Comparison of ENCODE assay signal across 10 cellular contexts in the genomic region with DNA sequence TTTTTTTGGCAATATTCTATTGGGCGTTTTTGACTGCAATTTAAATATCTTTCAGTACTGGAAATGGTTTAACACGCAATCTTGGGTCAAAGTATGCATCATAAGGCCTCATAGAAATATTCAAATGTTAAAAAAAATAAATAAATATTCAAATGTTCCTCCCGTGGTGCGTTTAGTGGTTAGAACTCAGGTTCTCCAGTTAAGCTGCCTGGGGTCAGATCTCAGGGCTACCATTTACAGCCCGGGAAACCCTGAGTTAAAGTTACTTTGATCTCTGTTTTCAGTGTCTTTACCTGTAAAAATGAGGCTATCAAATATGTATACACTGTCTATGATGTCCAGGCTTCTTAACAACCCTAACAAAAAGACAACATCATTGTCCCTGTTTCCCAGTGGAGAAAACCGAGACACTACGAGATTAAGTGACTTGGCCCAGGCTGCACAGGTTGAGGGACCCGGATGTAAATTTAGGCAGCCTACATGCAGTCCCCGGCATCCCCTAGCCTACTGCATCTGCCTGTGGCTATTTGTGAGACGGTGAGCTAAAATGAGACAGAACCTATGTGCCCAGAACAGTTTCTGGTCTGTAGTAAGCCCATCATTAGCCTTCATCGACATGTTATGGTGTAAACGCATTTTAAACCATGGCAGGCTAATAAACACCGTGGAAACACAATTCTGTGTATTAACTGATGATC. TPM values are rescaled to one million over a fixed set of nuclear protein-coding genes. Genes with fewer than 3 reads are reported as not detected.
DNase-seq lines count a peak whose midpoint lies in the region; ATAC-seq and TF ChIP-seq lines count a peak whose summit lies in the region.
"Had no signal": no experiment of that assay in that cellular context is flagged by ENCODE, and none has a peak within 500 bp of the region (broad histone marks: within the 10 kb centered on the region; RNA-seq: fewer than 3 reads in every experiment).

No MANE protein-coding gene starts in this region.

- 75% methylated on average over 13 of the region's 13 CpGs for WGBS in hepatocyte (ENCODE audit: low lambda C conversion rate, missing lambda C conversion rate)

- no peaks in the 10 kb centered on the region for H3K9me3 Mint-ChIP-seq in activated T-cell treated with anti-CD3 and anti-CD28 coated beads, Interleukin-2, amount 50 U/mL, for 24 hours
- H3K9me3 Mint-ChIP-seq in activated T-helper 17 cell treated with anti-CD3 and anti-CD28 coated beads, Interleukin-2, amount 50 U/mL, for 72 hours: no peaks in the 10 kb centered on the region

- ATAC-seq in activated T-helper 17 cell treated with anti-CD3 and anti-CD28 coated beads, Interleukin-2, amount 50 U/mL, for 72 hours (replicated peaks): no peak
- ATAC-seq in thoracic aorta (ENCODE audit: insufficient number of reproducible peaks, low FRiP score, low read depth) (no peak), GM19351 (IDR thresholded peaks at IDR 0.05; ENCODE audit: unreplicated experiment) (no peak)

- TF ChIP-seq CTCF in hepatocyte (IDR thresholded peaks at IDR 0.05; ENCODE audit: poor library complexity) (no peak), thoracic aorta (IDR thresholded peaks at IDR 0.05) (no peak)

- H3K27ac ChIP-seq in hepatocyte: peak overlapping the region; percentile 24
- no peak overlapping the region for H3K27ac ChIP-seq in thoracic aorta
- H3K27ac ChIP-seq: BLaER1 treated with 17β-estradiol and CSF1 and Interleukin-3, amounts not matched to agents 10 nM and 100 nM had no signal

- peak overlapping the region; percentile 95 for H3K4me2 ChIP-seq in hepatocyte
- H3K4me2 ChIP-seq: BLaER1 treated with 17β-estradiol and CSF1 and Interleukin-3, amounts not matched to agents 10 nM and 100 nM had no signal

- H3K4me3 ChIP-seq in hepatocyte (no peak overlapping the region), thoracic aorta (peak overlapping the region; percentile 99)
- H3K4me3 ChIP-seq: BLaER1 treated with 17β-estradiol and CSF1 and Interleukin-3, amounts not matched to agents 10 nM and 100 nM had no signal

- peak overlapping the region; percentile 32 for H3K4me3 Mint-ChIP-seq in activated T-cell treated with anti-CD3 and anti-CD28 coated beads, Interleukin-2, amount 50 U/mL, for 24 hours
- peak overlapping the region; percentile 31 for H3K4me3 Mint-ChIP-seq in activated T-helper 17 cell treated with anti-CD3 and anti-CD28 coated beads, Interleukin-2, amount 50 U/mL, for 72 hours

- H3K79me2 ChIP-seq in hepatocyte: peaks cover 20% of the 10 kb centered on the region

- DNase-seq in activated T-cell treated with anti-CD3 and anti-CD28 coated beads, Interleukin-2, amount 50 U/mL, for 24 hours: no peak
- DNase-seq in activated T-cell treated with anti-CD3 and anti-CD28 coated beads, Interleukin-2, amount 50 U/mL, for 48 hours: no peak
- DNase-seq in hepatocyte (ENCODE audit: low spot score) (no peak), thoracic aorta (ENCODE audit: low spot score) (no peak), GM19238 (ENCODE audit: insufficient read length, low spot score) (no peak), NCI-H748 treated with DMSO at 0.1 percent for 48 hours (lab: John Stamatoyannopoulos, UW) (no peak)
- DNase-seq: pancreas had no signal

- H4K20me1 ChIP-seq in hepatocyte (ENCODE audit: insufficient read depth, poor library complexity, severe bottlenecking): no peaks in the 10 kb centered on the region
- H4K20me1 ChIP-seq: BLaER1 treated with 17β-estradiol and CSF1 and Interleukin-3, amounts not matched to agents 10 nM and 100 nM had no signal

- no peak overlapping the region for H2AFZ ChIP-seq in hepatocyte

- H3K9me2 ChIP-seq in hepatocyte (replicated peaks; ENCODE audit: insufficient read depth): no peaks in the 10 kb centered on the region

- H3K4me1 Mint-ChIP-seq in activated T-cell treated with anti-CD3 and anti-CD28 coated beads, Interleukin-2, amount 50 U/mL, for 24 hours (ENCODE audit: low read depth): peaks cover 19% of the 10 kb centered on the region
- peaks cover 4% of the 10 kb centered on the region for H3K4me1 Mint-ChIP-seq in activated T-helper 17 cell treated with anti-CD3 and anti-CD28 coated beads, Interleukin-2, amount 50 U/mL, for 72 hours

- H3K27ac Mint-ChIP-seq in activated T-cell treated with anti-CD3 and anti-CD28 coated beads, Interleukin-2, amount 50 U/mL, for 24 hours: no peak overlapping the region
- no peak overlapping the region for H3K27ac Mint-ChIP-seq in activated T-helper 17 cell treated with anti-CD3 and anti-CD28 coated beads, Interleukin-2, amount 50 U/mL, for 72 hours

- H3K27me3 ChIP-seq in hepatocyte (no peaks in the 10 kb centered on the region), thoracic aorta (replicated peaks; ENCODE audit: insufficient read depth) (no peaks in the 10 kb centered on the region)

- H3K36me3 Mint-ChIP-seq in activated T-cell treated with anti-CD3 and anti-CD28 coated beads, Interleukin-2, amount 50 U/mL, for 24 hours (ENCODE audit: low read depth): no peaks in the 10 kb centered on the region
- H3K36me3 Mint-ChIP-seq in activated T-helper 17 cell treated with anti-CD3 and anti-CD28 coated beads, Interleukin-2, amount 50 U/mL, for 72 hours (ENCODE audit: low read depth): no peaks in the 10 kb centered on the region

- H3K27me3 Mint-ChIP-seq in activated T-cell treated with anti-CD3 and anti-CD28 coated beads, Interleukin-2, amount 50 U/mL, for 24 hours: peaks cover 24% of the 10 kb centered on the region
- peaks cover 19% of the 10 kb centered on the region for H3K27me3 Mint-ChIP-seq in activated T-helper 17 cell treated with anti-CD3 and anti-CD28 coated beads, Interleukin-2, amount 50 U/mL, for 72 hours

- H3K9me3 ChIP-seq in hepatocyte (ENCODE audit: low read depth): no peaks in the 10 kb centered on the region
- H3K9me3 ChIP-seq in thoracic aorta: no peaks in the 10 kb centered on the region
- H3K9me3 ChIP-seq: pancreas had no signal

- H3K4me1 ChIP-seq in hepatocyte (ENCODE audit: insufficient read depth) (no peaks in the 10 kb centered on the region), thoracic aorta (ENCODE audit: control insufficient read depth in 1 of 2, low read depth in 2 of 2) (peaks cover 8 to 39% of the 10 kb centered on the region in 2 donors)
- H3K4me1 ChIP-seq: BLaER1 treated with 17β-estradiol and CSF1 and Interleukin-3, amounts not matched to agents 10 nM and 100 nM had no signal

- no peaks in the 10 kb centered on the region for H3K36me3 ChIP-seq in hepatocyte (replicated peaks; ENCODE audit: insufficient read depth, low read depth)
- H3K36me3 ChIP-seq in thoracic aorta: no peaks in the 10 kb centered on the region
- H3K36me3 ChIP-seq: BLaER1 treated with 17β-estradiol and CSF1 and Interleukin-3, amounts not matched to agents 10 nM and 100 nM; pancreas had no signal

RNA-seq across cellular contexts. Expression of gene FHL2, which starts 1.7 kb away (rescaled TPM):
- 1 to 10 TPM; 2.2 to 2.3 TPM for total RNA-seq in activated T-helper 17 cell treated with anti-CD3 and anti-CD28 coated beads, Interleukin-2, amount 50 U/mL, for 72 hours
- total RNA-seq in hepatocyte (17.9 and 19.7 TPM in 2 replicates), thoracic aorta (100 to 1,000 TPM in 1 of 2 donors, 10 to 100 TPM in 1; 77.6 to 107 TPM)
- polyA plus RNA-seq in hepatocyte: 18.8 and 22.3 TPM in 2 replicates

RNA-seq across cellular contexts. Expression of gene C2orf49, which starts 59.8 kb away (rescaled TPM):
- 10 to 100 TPM; 17.7 to 23.8 TPM for total RNA-seq in activated T-helper 17 cell treated with anti-CD3 and anti-CD28 coated beads, Interleukin-2, amount 50 U/mL, for 72 hours
- total RNA-seq in hepatocyte: 16.3 and 19.6 TPM in 2 replicates
- polyA plus RNA-seq in hepatocyte: 13.5 and 16.9 TPM in 2 replicates
- total RNA-seq in thoracic aorta: 10 to 100 TPM; 17.5 to 18.4 TPM
